In the genomic region with DNA sequence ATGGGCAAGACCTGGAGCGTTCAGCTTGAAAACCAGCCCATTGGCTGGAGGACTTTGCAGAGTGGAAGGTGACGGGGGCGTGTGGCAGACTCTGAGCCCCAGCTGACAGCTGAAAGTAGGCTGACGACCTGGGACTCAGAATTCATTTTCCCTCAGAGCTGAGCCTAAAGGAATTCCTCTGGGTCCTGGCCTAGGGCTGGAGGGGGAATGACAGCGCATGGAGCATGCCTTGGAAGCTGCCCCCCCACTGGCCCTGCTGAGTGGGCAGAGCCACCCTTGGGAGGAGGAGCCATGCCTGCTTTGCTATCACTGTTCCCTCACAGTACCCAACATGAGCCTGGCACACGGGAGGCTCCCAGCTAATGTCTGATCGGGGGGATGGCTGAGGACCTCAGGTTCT, we compare ENCODE assay signal across 35 cellular contexts. TPM values are rescaled to one million over a fixed set of nuclear protein-coding genes. Genes with fewer than 3 reads are reported as not detected.
"Had no signal": no experiment of that assay in that cellular context is flagged by ENCODE, and none has a peak within 500 bp of the region (broad histone marks: within the 10 kb centered on the region; RNA-seq: fewer than 3 reads in every experiment).

No MANE protein-coding gene starts in this region.

- H3K4me1 Mint-ChIP-seq: activated B cell treated with CpG ODN at 0.5 μM for 24 hours had no signal

- DNase-seq: activated B cell treated with CpG ODN at 0.5 μM for 24 hours; activated CD4-positive, alpha-beta memory T cell treated with anti-CD3 and anti-CD28 coated beads for 36 hours; activated CD4-positive, alpha-beta T cell treated with anti-CD3 and anti-CD28 coated beads for 4 hours; activated CD4-positive, alpha-beta T cell treated with anti-CD3 and anti-CD28 coated beads, Interleukin-2, amount 50 U/mL, for 1 hour; activated CD4-positive, CD25-positive, alpha-beta regulatory T cell treated with anti-CD3 and anti-CD28 coated beads, Interleukin-2, amount 50 U/mL, for 72 hours; activated gamma-delta T cell treated with Interleukin-2 at 50 U/mL for 16 hours; activated naive CD4-positive, alpha-beta T cell treated with anti-CD3 and anti-CD28 coated beads for 36 hours; activated T-cell treated with anti-CD3 and anti-CD28 coated beads, Interleukin-2, amount 50 U/mL, for 1 hour; adrenal gland; body of pancreas; MM.1S; MV-4-11; NCI-H1092 treated with DMSO at 0.1 percent for 48 hours; NCI-H187; NCI-H2029 treated with DMSO at 0.1 percent for 48 hours; NCI-H2107; NCI-H2171; NCI-H510A; NCI-H526; NCI-H748 treated with DMSO at 0.1 percent for 48 hours; PC-9; Right ventricle myocardium superior; SW 1271; T-helper 1 cell; T-helper 2 cell; T-helper 9 cell had no signal

- H3K27ac ChIP-seq: adrenal gland, body of pancreas, breast epithelium, KMS-11, PC-9, VCaP had no signal

- H3K4me3 Mint-ChIP-seq: activated B cell treated with CpG ODN at 0.5 μM for 24 hours; activated CD4-positive, alpha-beta memory T cell treated with anti-CD3 and anti-CD28 coated beads for 36 hours; activated naive CD4-positive, alpha-beta T cell treated with anti-CD3 and anti-CD28 coated beads for 36 hours had no signal

- H3K27me3 ChIP-seq: adrenal gland, body of pancreas, breast epithelium had no signal

- H3K9ac ChIP-seq: KMS-11 had no signal

- H3K9me3 ChIP-seq: adrenal gland, body of pancreas, breast epithelium had no signal

- H3K4me1 ChIP-seq: adrenal gland, body of pancreas, breast epithelium had no signal

- H2AFZ ChIP-seq: PC-9 had no signal

- H3K36me3 Mint-ChIP-seq: activated CD4-positive, alpha-beta memory T cell treated with anti-CD3 and anti-CD28 coated beads for 36 hours; activated naive CD4-positive, alpha-beta T cell treated with anti-CD3 and anti-CD28 coated beads, Interleukin-2, amount 50 U/mL, for 72 hours had no signal

- H3K4me3 ChIP-seq: adrenal gland, body of pancreas, breast epithelium, PC-9 had no signal

- H3K4me2 ChIP-seq: KMS-11, PC-9 had no signal

- H3K9me3 Mint-ChIP-seq: activated B cell treated with CpG ODN at 0.5 μM for 24 hours; activated CD4-positive, alpha-beta memory T cell treated with anti-CD3 and anti-CD28 coated beads for 36 hours; activated naive CD4-positive, alpha-beta T cell treated with anti-CD3 and anti-CD28 coated beads for 36 hours; activated naive CD4-positive, alpha-beta T cell treated with anti-CD3 and anti-CD28 coated beads, Interleukin-2, amount 50 U/mL, for 72 hours; activated T-helper 2 cell treated with anti-CD3 and anti-CD28 coated beads, Interferon-gamma antibody, Interleukin-2, Interleukin-4, amounts not matched to agents 10 μg/mL and 5 μg/mL and 100 μg/mL, durations not matched to agents 14 hours and 24 hours and 36 hours had no signal

- H3K27ac Mint-ChIP-seq: activated B cell treated with CpG ODN at 0.5 μM for 24 hours; activated CD4-positive, alpha-beta memory T cell treated with anti-CD3 and anti-CD28 coated beads for 36 hours; activated naive CD4-positive, alpha-beta T cell treated with anti-CD3 and anti-CD28 coated beads for 36 hours; activated naive CD4-positive, alpha-beta T cell treated with anti-CD3 and anti-CD28 coated beads, Interleukin-2, amount 50 U/mL, for 72 hours; activated T-helper 2 cell treated with anti-CD3 and anti-CD28 coated beads, Interferon-gamma antibody, Interleukin-2, Interleukin-4, amounts not matched to agents 10 μg/mL and 5 μg/mL and 100 μg/mL, durations not matched to agents 14 hours and 24 hours and 36 hours had no signal

- H3K36me3 ChIP-seq: adrenal gland, breast epithelium had no signal

RNA-seq across cellular contexts. Expression of a gene that starts 25.4 kb away (rescaled TPM):
- total RNA-seq: activated B cell treated with CpG ODN at 0.5 μM for 24 hours; activated CD4-positive, alpha-beta memory T cell treated with anti-CD3 and anti-CD28 coated beads for 36 hours; activated naive CD4-positive, alpha-beta T cell treated with anti-CD3 and anti-CD28 coated beads for 36 hours; activated naive CD4-positive, alpha-beta T cell treated with anti-CD3 and anti-CD28 coated beads, Interleukin-2, amount 50 U/mL, for 72 hours; activated T-helper 2 cell treated with anti-CD3 and anti-CD28 coated beads, Interferon-gamma antibody, Interleukin-2, Interleukin-4, amounts not matched to agents 10 μg/mL and 5 μg/mL and 100 μg/mL, durations not matched to agents 14 hours and 24 hours and 36 hours; OCI-LY7; PC-9 had no signal

RNA-seq across cellular contexts. Expression of a gene that starts 56.7 kb away (rescaled TPM):
- total RNA-seq: activated B cell treated with CpG ODN at 0.5 μM for 24 hours; activated CD4-positive, alpha-beta memory T cell treated with anti-CD3 and anti-CD28 coated beads for 36 hours; activated naive CD4-positive, alpha-beta T cell treated with anti-CD3 and anti-CD28 coated beads for 36 hours; activated naive CD4-positive, alpha-beta T cell treated with anti-CD3 and anti-CD28 coated beads, Interleukin-2, amount 50 U/mL, for 72 hours; activated T-helper 2 cell treated with anti-CD3 and anti-CD28 coated beads, Interferon-gamma antibody, Interleukin-2, Interleukin-4, amounts not matched to agents 10 μg/mL and 5 μg/mL and 100 μg/mL, durations not matched to agents 14 hours and 24 hours and 36 hours; adrenal gland; astrocyte; body of pancreas; breast epithelium; cardiac septum; LHCN-M2; OCI-LY7; PC-9; Right ventricle myocardium superior had no signal
- polyA plus RNA-seq: adrenal gland had no signal
